ENCODE assay signal across 9 cellular contexts in genomic region chr15:78065284-78065872, GRCh38. TPM values are rescaled to one million over a fixed set of nuclear protein-coding genes. Genes with fewer than 3 reads are reported as not detected.
DNase-seq lines count a peak whose midpoint lies in the region; ATAC-seq and TF ChIP-seq lines count a peak whose summit lies in the region.
"Had no signal": no experiment of that assay in that cellular context is flagged by ENCODE, and none has a peak within 500 bp of the region (broad histone marks: within the 10 kb centered on the region; RNA-seq: fewer than 3 reads in every experiment).

No MANE protein-coding gene starts in this region.

- no peaks in the 10 kb centered on the region for H3K9me3 ChIP-seq in stomach smooth muscle (ENCODE audit: control insufficient read depth in 2 of 2, low read length in 2 of 2)

- no peaks in the 10 kb centered on the region for H3K9me3 Mint-ChIP-seq in nephron progenitor cell
- H3K9me3 Mint-ChIP-seq: activated naive CD8-positive, alpha-beta T cell treated with anti-CD3 and anti-CD28 coated beads, Interleukin-2, amount 10 ng/mL, durations not matched to agents 7 days and 5 days had no signal

- peaks cover 80% of the 10 kb centered on the region for H3K4me1 ChIP-seq in ACC112 (ENCODE audit: control insufficient read depth, insufficient read depth, low read length, unreplicated experiment)
- peaks cover 63% of the 10 kb centered on the region for H3K4me1 ChIP-seq in stomach smooth muscle (ENCODE audit: control insufficient read depth, insufficient read depth, low read length)

- no peaks in the 10 kb centered on the region for H3K36me3 ChIP-seq in ACC112 (ENCODE audit: insufficient read depth, low read length)
- H3K36me3 ChIP-seq in stomach smooth muscle (ENCODE audit: control insufficient read depth in 2 of 2, insufficient read depth in 2 of 2, low read length in 2 of 2) = no peaks in the 10 kb centered on the region

- peak overlapping the region; percentile 46 for H3K4me3 ChIP-seq in ACC112 (ENCODE audit: low read depth, low read length)
- H3K4me3 ChIP-seq in stomach smooth muscle (ENCODE audit: low read length in 2 of 2) = peak overlapping the region in 1 of 2 donors; percentile 52

- no peak for ATAC-seq in HG02885 (IDR thresholded peaks at IDR 0.05; ENCODE audit: poor library complexity, unreplicated experiment)

- H3K27ac ChIP-seq in ACC112 (ENCODE audit: low read depth, low read length) (peak overlapping the region; percentile 97), stomach smooth muscle (ENCODE audit: low read length) (peak overlapping the region; percentile 82)

- peak overlapping the region; percentile 25 for H2AFZ ChIP-seq in ACC112 (ENCODE audit: low read length, unreplicated experiment)

- peaks cover 94% of the 10 kb centered on the region for H3K79me2 ChIP-seq in ACC112 (ENCODE audit: control insufficient read depth, insufficient read depth, low read length, unreplicated experiment)

- H3K9ac ChIP-seq in stomach smooth muscle (ENCODE audit: low read length in 2 of 2) = no peak overlapping the region

- H3K36me3 Mint-ChIP-seq in nephron progenitor cell (ENCODE audit: low read depth) = no peaks in the 10 kb centered on the region

- peaks cover 3% of the 10 kb centered on the region for H3K27me3 Mint-ChIP-seq in nephron progenitor cell (ENCODE audit: low read depth, poor library complexity)
- H3K27me3 Mint-ChIP-seq: activated naive CD8-positive, alpha-beta T cell treated with anti-CD3 and anti-CD28 coated beads, Interleukin-2, amount 10 ng/mL, durations not matched to agents 7 days and 5 days had no signal

- peaks cover 62% of the 10 kb centered on the region for H3K4me1 Mint-ChIP-seq in nephron progenitor cell

- H3K27me3 ChIP-seq in ACC112 (ENCODE audit: insufficient read depth, low read length) (no peaks in the 10 kb centered on the region), stomach smooth muscle (ENCODE audit: control insufficient read depth in 1 of 2, insufficient read depth in 2 of 2, low read length in 2 of 2) (no peaks in the 10 kb centered on the region)

- DNase-seq in HT1080 (ENCODE audit: low read depth) (peak; percentile 92), amniotic epithelial cell (ENCODE audit: low read depth) (peak; percentile 100), iris pigment epithelial cell (ENCODE audit: low read depth) (peak; percentile 100), nephron progenitor cell (no peak), NCI-H2171 (lab: John Stamatoyannopoulos, UW) (no peak)
- DNase-seq: activated naive CD8-positive, alpha-beta T cell treated with anti-CD3 and anti-CD28 coated beads, Interleukin-2, amount 10 ng/mL, durations not matched to agents 7 days and 5 days had no signal

- no peak for TF ChIP-seq CTCF in nephron progenitor cell (IDR thresholded peaks at IDR 0.05)

- H3K27ac Mint-ChIP-seq in nephron progenitor cell = no peak overlapping the region
- H3K27ac Mint-ChIP-seq: activated naive CD8-positive, alpha-beta T cell treated with anti-CD3 and anti-CD28 coated beads, Interleukin-2, amount 10 ng/mL, durations not matched to agents 7 days and 5 days had no signal

- H3K4me3 Mint-ChIP-seq in nephron progenitor cell = no peak overlapping the region
- H3K4me3 Mint-ChIP-seq: activated naive CD8-positive, alpha-beta T cell treated with anti-CD3 and anti-CD28 coated beads, Interleukin-2, amount 10 ng/mL, durations not matched to agents 7 days and 5 days had no signal

RNA-seq across cellular contexts. Expression of gene TBC1D2B, which starts 12.1 kb away (rescaled TPM):
- total RNA-seq in HT1080 (2014; rRNA removed; shearing (Covaris generic)) = 13.3 and 15.9 TPM in 2 replicates
- polyA plus RNA-seq in HT1080 (2015; cell fraction: cytosol; rRNA removed) = 13.0 and 13.5 TPM in 2 replicates
- 43.3 and 55.2 TPM in 2 replicates for polyA plus RNA-seq in HT1080 (2015; cell fraction: nucleus; rRNA removed)

RNA-seq across cellular contexts. Expression of gene SH2D7, which starts 27.0 kb away (rescaled TPM):
- total RNA-seq in HT1080 (2014; rRNA removed; shearing (Covaris generic)) = not detected in 2 replicates
- polyA plus RNA-seq in HT1080 (2015; cell fraction: cytosol; rRNA removed) = not detected in 2 replicates
- not detected in 2 replicates for polyA plus RNA-seq in HT1080 (2015; cell fraction: nucleus; rRNA removed)

Comparison
In these comparisons a context has a peak if more than half of its experiments do, and no peak if none do; other contexts are left out.
1. DNase-seq: peak in HT1080 (single experiment), amniotic epithelial cell (single experiment) and iris pigment epithelial cell (single experiment); none in nephron progenitor cell (single experiment) and NCI-H2171 (single experiment).